ENCODE assay signal across 18 cellular contexts in the genomic region with DNA sequence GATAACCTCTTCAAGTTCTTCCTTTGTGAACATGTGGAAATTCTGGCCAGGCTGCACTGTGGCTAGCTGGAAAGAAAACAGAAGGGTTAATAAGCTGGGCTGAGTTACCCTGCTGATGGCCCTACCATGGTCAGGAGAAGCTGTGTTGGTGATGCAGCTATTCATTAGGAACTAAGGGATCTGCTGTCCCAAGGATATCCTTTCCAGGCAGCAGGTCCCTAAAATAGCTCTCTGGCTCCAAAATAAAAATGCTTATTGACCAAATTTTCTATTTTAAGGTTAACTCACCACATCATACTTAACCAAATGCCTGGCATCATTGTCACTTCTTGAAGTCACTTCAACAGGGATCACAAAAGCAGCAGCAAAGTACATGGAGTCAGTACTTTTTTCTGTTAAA.
"Had no signal": no experiment of that assay in that cellular context is flagged by ENCODE, and none has a peak within 500 bp of the region (broad histone marks: within the 10 kb centered on the region; RNA-seq: fewer than 3 reads in every experiment).

No MANE protein-coding gene starts in this region.

- H2AFZ ChIP-seq: parathyroid adenoma had no signal

- H3K27ac ChIP-seq: parathyroid adenoma, SK-N-MC, transverse colon had no signal

- DNase-seq: activated CD4-positive, alpha-beta memory T cell treated with anti-CD3 and anti-CD28 coated beads for 36 hours; activated CD4-positive, alpha-beta T cell treated with anti-CD3 and anti-CD28 coated beads for 48 hours; activated CD4-positive, CD25-positive, alpha-beta regulatory T cell; activated gamma-delta T cell treated with Interleukin-2 at 50 U/mL for 16 hours; cortex of kidney; immature natural killer cell; kidney glomerular epithelial cell; naive B cell; nucleus accumbens; stimulated activated CD4-positive, alpha-beta T cell treated with anti-CD3 and anti-CD28 coated beads, Interleukin-4, amount 100 ng/mL, for 24 hours; stimulated activated naive CD4-positive, alpha-beta T cell treated with Interleukin-2 at 50 U/mL for 16 hours; SW 1271; T-helper 17 cell; transverse colon had no signal

- H3K27me3 ChIP-seq: transverse colon had no signal

- H3K9ac ChIP-seq: parathyroid adenoma had no signal

- H3K4me1 ChIP-seq: parathyroid adenoma had no signal

- ATAC-seq: T-helper 17 cell had no signal

- H3K79me2 ChIP-seq: parathyroid adenoma had no signal

- FAIRE-seq: astrocyte, urothelium cell line had no signal

- H3K9me3 ChIP-seq: transverse colon had no signal

- H3K4me3 ChIP-seq: SK-N-MC, transverse colon had no signal
